Comparison of ENCODE assay signal across 36 cellular contexts in genomic region chr17:74728033-74728701, GRCh38. TPM values are rescaled to one million over a fixed set of nuclear protein-coding genes. Genes with fewer than 3 reads are reported as not detected.
"Had no signal": no experiment of that assay in that cellular context is flagged by ENCODE, and none has a peak within 500 bp of the region (broad histone marks: within the 10 kb centered on the region; RNA-seq: fewer than 3 reads in every experiment).

No MANE protein-coding gene starts in this region.

- H3K27ac ChIP-seq: RWPE1, VCaP had no signal

- DNase-seq: activated B cell treated with CpG ODN at 0.5 μM for 24 hours; activated CD4-positive, alpha-beta memory T cell treated with anti-CD3 and anti-CD28 coated beads for 36 hours; activated CD4-positive, alpha-beta T cell treated with anti-CD3 and anti-CD28 coated beads for 4 hours; activated CD4-positive, alpha-beta T cell treated with anti-CD3 and anti-CD28 coated beads, Interleukin-2, amount 50 U/mL, for 1 hour; activated CD4-positive, CD25-positive, alpha-beta regulatory T cell treated with anti-CD3 and anti-CD28 coated beads, Interleukin-2, amount 50 U/mL, for 72 hours; activated CD8-positive, alpha-beta memory T cell treated with anti-CD3 and anti-CD28 coated beads, Interleukin-2, amount 50 U/mL, for 4 hours; activated gamma-delta T cell treated with Interleukin-2 at 50 U/mL for 16 hours; activated naive CD4-positive, alpha-beta T cell treated with anti-CD3 and anti-CD28 coated beads for 36 hours; activated naive CD8-positive, alpha-beta T cell treated with anti-CD3 and anti-CD28 coated beads, Interleukin-2, amount 50 U/mL, for 24 hours; activated T-cell treated with anti-CD3 and anti-CD28 coated beads for 4 hours; activated T-cell treated with anti-CD3 and anti-CD28 coated beads, Interleukin-2, amount 50 U/mL, for 4 hours; anterior cingulate cortex; caudate nucleus; cerebellar nuclear complex; MM.1S; MV-4-11; NCI-H1092; NCI-H1436 treated with DMSO at 0.1 percent for 48 hours; NCI-H1694 treated with DMSO at 0.1 percent for 48 hours; NCI-H2029; NCI-H510A; NCI-H526; NCI-H748 treated with DMSO at 0.1 percent for 48 hours; NK-92 treated with Interleukin-12 subunit alpha and Interleukin-12 subunit beta, amount 100 ng/mL, for 24 hours; PC-3; Right ventricle myocardium superior; SW 1271; T-helper 1 cell; T-helper 2 cell; T-helper 9 cell had no signal

- ATAC-seq: activated naive CD8-positive, alpha-beta T cell treated with anti-CD3 and anti-CD28 coated beads, Interleukin-2, amount 50 U/mL, for 24 hours; activated T-cell treated with anti-CD3 and anti-CD28 coated beads, Interleukin-2, amount 50 U/mL, for 4 hours; PC-3 had no signal

- FAIRE-seq: RCC 7860 had no signal

RNA-seq across cellular contexts. Expression of gene CD300LF, which starts 15.4 kb away (rescaled TPM):
- total RNA-seq: activated CD4-positive, alpha-beta memory T cell treated with anti-CD3 and anti-CD28 coated beads for 36 hours; activated naive CD4-positive, alpha-beta T cell treated with anti-CD3 and anti-CD28 coated beads for 36 hours; activated T-cell treated with anti-CD3 and anti-CD28 coated beads, Interleukin-2, amount 50 U/mL, for 4 hours; activated T-helper 1 cell treated with anti-CD3 and anti-CD28 coated beads, Interleukin-12 subunit alpha, Interleukin-12 subunit beta, Interleukin-2, Interleukin-4 antibody, amounts not matched to agents 30 ng/mL and 10 ng/mL and 1 ng/mL, durations not matched to agents 14 hours and 24 hours and 36 hours; bronchial epithelial cell; LHCN-M2; PC-3; Right ventricle myocardium superior had no signal
